ENCODE assay signal across 8 cellular contexts in genomic region chr19:44954278-44954648, GRCh38. TPM values are rescaled to one million over a fixed set of nuclear protein-coding genes. Genes with fewer than 3 reads are reported as not detected.
A peak's percentile ranks its signal among the peaks of the same experiment; 100 is the strongest.
DNase-seq lines count a peak whose midpoint lies in the region; ATAC-seq, FAIRE-seq and TF ChIP-seq lines count a peak whose summit lies in the region.

No MANE protein-coding gene starts in this region.

- H3K36me3 ChIP-seq in heart left ventricle (peaks cover 0 to 21% (median 10%) of the 10 kb centered on the region in 9 donors), astrocyte (ENCODE audit: insufficient read depth, low read length) (no peaks in the 10 kb centered on the region), lung (ENCODE audit: control insufficient read depth in 2 of 2, insufficient read depth in 2 of 2, low read length in 2 of 2) (peaks cover 0 to 5% of the 10 kb centered on the region in 2 donors), uterus (no peaks in the 10 kb centered on the region)

- H3K4me1 ChIP-seq in heart left ventricle (peaks cover 0 to 57% (median 41%) of the 10 kb centered on the region in 12 donors), astrocyte (ENCODE audit: insufficient read depth, low read length) (peaks cover 14% of the 10 kb centered on the region), lung (ENCODE audit: control insufficient read depth in 2 of 2, insufficient read depth in 2 of 2, low read length in 2 of 2) (peaks cover 0 to 12% of the 10 kb centered on the region in 2 donors), uterus (peaks cover 14 to 15% of the 10 kb centered on the region in 2 donors)

- 26 to 32% (median 29%) methylated on average over 13 of the region's 13 CpGs for WGBS in heart left ventricle, 4 donors
- WGBS in lung, 2 donors = 30 to 41% methylated on average over 13 of the region's 13 CpGs

- TF ChIP-seq CTCF in heart left ventricle (IDR thresholded peaks at IDR 0.05) (no peak), astrocyte (IDR thresholded peaks at IDR 0.05; ENCODE audit: insufficient read depth, low read depth, low read length) (no peak), lung (IDR thresholded peaks at IDR 0.05; ENCODE audit: control extremely low read depth, extremely low read depth) (no peak), uterus (IDR thresholded peaks at IDR 0.05) (no peak)

- H3K4me3 ChIP-seq in heart left ventricle (peak overlapping the region; percentile 70 to 100 (median 88)), astrocyte (ENCODE audit: insufficient read depth, low read depth, low read length) (peak overlapping the region; percentile 91), lung (peak overlapping the region; percentile 59), uterus (peak overlapping the region; percentile 84 to 99)

- H3K27me3 ChIP-seq in heart left ventricle (no peaks in the 10 kb centered on the region), astrocyte (ENCODE audit: insufficient read depth, low read length) (no peaks in the 10 kb centered on the region), lung (ENCODE audit: control insufficient read depth, insufficient read depth) (no peaks in the 10 kb centered on the region), uterus (no peaks in the 10 kb centered on the region)

- peak overlapping the region; percentile 100 for H3K27ac Mint-ChIP-seq in astrocyte (ENCODE audit: unreplicated experiment)

- TF ChIP-seq POLR2A in heart left ventricle (IDR thresholded peaks at IDR 0.05) = no peak
- TF ChIP-seq POLR2A in uterus (IDR thresholded peaks at IDR 0.05) = no peak

- no peaks in the 10 kb centered on the region for H3K9me3 Mint-ChIP-seq in astrocyte (ENCODE audit: unreplicated experiment)

- H4K20me1 ChIP-seq in astrocyte (ENCODE audit: insufficient read depth, low read length) = peaks cover 37% of the 10 kb centered on the region

- FAIRE-seq in astrocyte (lab: Jason Lieb, UNC) = no peak

- intact Hi-C loops in heart left ventricle (cut with DNase I) = loop anchor here in 5 of 10 donors (2.0 to 10.0 kb wide), 5 partner anchors 47 to 169 kb away; partner anchors contain the start of genes APOE (in 1 of the 5) and RELB (in 1 of the 5)
- intact Hi-C loops in Right ventricle myocardium inferior (cut with DNase I) = loop anchor here (2.0 kb wide), 1 partner anchor 63 kb away; the partner anchor contains the start of gene TOMM40
- intact Hi-C loops in uterus (cut with DNase I; ENCODE audit: low total_unique reads) = loop anchor here (5.0 kb wide), 1 partner anchor 47 kb away; the partner anchor contains the start of gene APOE

- no peak for ATAC-seq in heart left ventricle
- ATAC-seq in Right ventricle myocardium inferior = no peak
- no peak for ATAC-seq in lung (ENCODE audit: insufficient read depth, low FRiP score)

- H3K4me1 Mint-ChIP-seq in astrocyte (ENCODE audit: low read depth, unreplicated experiment) = peaks cover 17% of the 10 kb centered on the region

- H3K4me3 Mint-ChIP-seq in astrocyte (ENCODE audit: unreplicated experiment) = peak overlapping the region; percentile 100

- peak overlapping the region; percentile 89 to 98 (median 95) for H3K27ac ChIP-seq in heart left ventricle
- peak overlapping the region; percentile 95 for H3K27ac ChIP-seq in astrocyte (ENCODE audit: low read depth, low read length)
- peak overlapping the region; percentile 84 to 98 for H3K27ac ChIP-seq in lung (ENCODE audit: low read depth in 1 of 2, low read length in 1 of 2)
- H3K27ac ChIP-seq in uterus = peak overlapping the region; percentile 90 to 95

- DNase-seq in heart left ventricle = no peak
- no peak for DNase-seq in Right ventricle myocardium inferior (ENCODE audit: missing footprints)
- DNase-seq in astrocyte (ENCODE audit: low read depth) = no peak
- DNase-seq in lung (ENCODE audit: low spot score) = no peak
- DNase-seq in uterus = no peak
- DNase-seq in NCI-H1436 treated with DMSO at 0.1 percent for 48 hours (lab: John Stamatoyannopoulos, UW) = no peak
- no peak for DNase-seq in NCI-H2227 (lab: John Stamatoyannopoulos, UW; ENCODE audit: unreplicated experiment)
- DNase-seq in COLO829 (ENCODE audit: low spot score) = no peak

- H2AFZ ChIP-seq in astrocyte (ENCODE audit: low read depth, low read length) = peak overlapping the region; percentile 94

- H3K36me3 Mint-ChIP-seq in astrocyte (ENCODE audit: low read depth, unreplicated experiment) = no peaks in the 10 kb centered on the region

- H3K9me3 ChIP-seq in heart left ventricle (no peaks in the 10 kb centered on the region), astrocyte (ENCODE audit: insufficient read depth, low read depth, low read length) (no peaks in the 10 kb centered on the region), lung (ENCODE audit: control insufficient read depth in 2 of 2, insufficient read depth in 1 of 2, low read length in 1 of 2) (no peaks in the 10 kb centered on the region), uterus (no peaks in the 10 kb centered on the region)

- H3K9ac ChIP-seq in astrocyte (ENCODE audit: low read length) = peak overlapping the region; percentile 93

- no peaks in the 10 kb centered on the region for H3K27me3 Mint-ChIP-seq in astrocyte (ENCODE audit: low read depth, unreplicated experiment)

- peak overlapping the region; percentile 87 for H3K4me2 ChIP-seq in astrocyte (ENCODE audit: low read length)

- peaks cover 40% of the 10 kb centered on the region for H3K79me2 ChIP-seq in astrocyte (ENCODE audit: insufficient read depth, low read length)

RNA-seq across cellular contexts. Expression of gene CLPTM1, which starts 0.9 kb away (rescaled TPM):
- 100 to 1,000 TPM in 3 of 9 donors, 10 to 100 TPM in 6; 89.2 to 118 (median 96.0) TPM for total RNA-seq in heart left ventricle
- 100 to 1,000 TPM in 1 of 2 donors, 10 to 100 TPM in 1; 90.9 to 120 TPM for polyA plus RNA-seq in heart left ventricle
- 90.1 TPM for total RNA-seq in Right ventricle myocardium inferior
- total RNA-seq in astrocyte = 115 and 128 TPM in 2 replicates
- 100 to 1,000 TPM in 1 of 2 donors, 10 to 100 TPM in 1; 35.9 to 130 TPM for total RNA-seq in lung
- polyA plus RNA-seq in lung = 10 to 100 TPM; 82.5 to 88.0 TPM
- 10 to 100 TPM; 30.6 to 99.5 (median 64.2) TPM for total RNA-seq in uterus

RNA-seq across cellular contexts. Expression of gene APOC2, which starts 8.4 kb away (rescaled TPM):
- total RNA-seq in heart left ventricle (1 to 10 TPM in 2 of 9 donors, under 1 TPM in 1, not detected in 6; 0.70 to 1.6 (median 1.3) TPM), Right ventricle myocardium inferior (not detected), astrocyte (not detected in 2 replicates), lung (1 to 10 TPM; 1.8 to 8.0 TPM), uterus (not detected)
- polyA plus RNA-seq in heart left ventricle (under 1 TPM in 1 of 2 donors, not detected in 1; 0.19 TPM), lung (10 to 100 TPM; 12.2 to 21.5 TPM)

RNA-seq across cellular contexts. Expression of gene APOC4, which starts 12.2 kb away (rescaled TPM):
- total RNA-seq in heart left ventricle = not detected
- not detected for polyA plus RNA-seq in heart left ventricle
- not detected for total RNA-seq in Right ventricle myocardium inferior
- total RNA-seq in astrocyte = not detected in 2 replicates
- total RNA-seq in lung = not detected
- polyA plus RNA-seq in lung = under 1 TPM in 1 of 2 donors, not detected in 1; 0.98 TPM
- total RNA-seq in uterus = not detected

RNA-seq across cellular contexts. Expression of gene APOC1, which starts 39.9 kb away (rescaled TPM):
- total RNA-seq in heart left ventricle (10 to 100 TPM in 2 of 9 donors, 1 to 10 TPM in 5, under 1 TPM in 1, not detected in 1; 0.83 to 84.7 (median 3.8) TPM), Right ventricle myocardium inferior (1.4 TPM), astrocyte (2.2 and 2.4 TPM in 2 replicates), lung (100 to 1,000 TPM in 1 of 2 donors, 10 to 100 TPM in 1; 14.0 to 282 TPM), uterus (1 to 10 TPM in 3 of 4 donors, not detected in 1; 3.0 to 7.4 (median 3.5) TPM)
- polyA plus RNA-seq in heart left ventricle (1 to 10 TPM; 1.1 to 2.1 TPM), lung (1,000 to 10,000 TPM in 1 of 2 donors, 100 to 1,000 TPM in 1; 153 to 1,030 TPM)

RNA-seq across cellular contexts. Expression of gene RELB, which starts 47.0 kb away (rescaled TPM):
- total RNA-seq in heart left ventricle (10 to 100 TPM in 2 of 9 donors, 1 to 10 TPM in 7; 2.8 to 23.2 (median 6.7) TPM), Right ventricle myocardium inferior (4.2 TPM), astrocyte (12.8 and 14.0 TPM in 2 replicates), lung (10 to 100 TPM; 15.8 to 23.8 TPM), uterus (10 to 100 TPM in 2 of 4 donors, 1 to 10 TPM in 2; 1.0 to 52.4 (median 13.9) TPM)
- polyA plus RNA-seq in heart left ventricle (10 to 100 TPM in 1 of 2 donors, 1 to 10 TPM in 1; 1.6 to 15.0 TPM), lung (10 to 100 TPM in 1 of 2 donors, 1 to 10 TPM in 1; 9.4 to 65.9 TPM)
